In genomic region chr12:12450043-12450451, GRCh38 we compare ENCODE assay signal across 19 cellular contexts.
A peak's percentile ranks its signal among the peaks of the same experiment; 100 is the strongest.
DNase-seq lines count a peak whose midpoint lies in the region; ATAC-seq and TF ChIP-seq lines count a peak whose summit lies in the region.
"Had no signal": no experiment of that assay in that cellular context is flagged by ENCODE, and none has a peak within 500 bp of the region (broad histone marks: within the 10 kb centered on the region; RNA-seq: fewer than 3 reads in every experiment).

No MANE protein-coding gene starts in this region.

- intact Hi-C loops in prostate gland (cut with DNase I) = no loop called here

- peaks cover 4% of the 10 kb centered on the region for H3K4me1 ChIP-seq in prostate gland (replicated peaks)
- H3K4me1 ChIP-seq: HAP-1 had no signal

- H3K36me3 ChIP-seq in prostate gland = no peaks in the 10 kb centered on the region
- H3K36me3 ChIP-seq: cardiac muscle cell, HAP-1 had no signal

- no peak for DNase-seq in LNCaP clone FGC (ENCODE audit: low read depth)
- peak; percentile 28 for DNase-seq in fibroblast of villous mesenchyme (ENCODE audit: low read depth)
- DNase-seq in prostate gland (ENCODE audit: low spot score) = no peak
- no peak for DNase-seq in AG08396 (ENCODE audit: low spot score)
- no peak for DNase-seq in A172 (ENCODE audit: low spot score)
- DNase-seq: activated CD4-positive, alpha-beta T cell treated with anti-CD3 and anti-CD28 coated beads for 48 hours; activated naive CD4-positive, alpha-beta T cell treated with anti-CD3 and anti-CD28 coated beads, Interleukin-2, amount 50 U/mL, for 16 hours; activated T-cell treated with anti-CD3 and anti-CD28 coated beads, Interleukin-2, amount 50 U/mL, for 72 hours; kidney; naive B cell; NCI-H1092 treated with DMSO at 0.1 percent for 48 hours; retina; stimulated activated naive CD8-positive, alpha-beta T cell treated with anti-CD3 and anti-CD28 coated beads, Interleukin-15, Interleukin-2, amounts not matched to agents 100 U/mL and 50 U/mL, for 24 hours had no signal

- no peak for ATAC-seq in GM21447 (IDR thresholded peaks at IDR 0.05; ENCODE audit: unreplicated experiment)
- no peak for ATAC-seq in GM19324 (IDR thresholded peaks at IDR 0.05; ENCODE audit: low FRiP score, unreplicated experiment)
- ATAC-seq: activated T-cell treated with anti-CD3 and anti-CD28 coated beads, Interleukin-2, amount 50 U/mL, for 72 hours; stimulated activated naive CD8-positive, alpha-beta T cell treated with anti-CD3 and anti-CD28 coated beads, Interleukin-15, Interleukin-2, amounts not matched to agents 100 U/mL and 50 U/mL, for 24 hours had no signal

- 59% methylated on average over 2 of the region's 2 CpGs for WGBS in prostate gland

- H3K27ac ChIP-seq in 22Rv1 (peak overlapping the region; percentile 62), prostate gland (peak overlapping the region; percentile 71 to 75)
- H3K27ac ChIP-seq: cardiac muscle cell, SK-N-MC had no signal

- no peaks in the 10 kb centered on the region for H3K9me3 ChIP-seq in prostate gland
- H3K9me3 ChIP-seq: HAP-1 had no signal

- no peaks in the 10 kb centered on the region for H3K27me3 ChIP-seq in prostate gland (replicated peaks; ENCODE audit: insufficient read depth)
- H3K27me3 ChIP-seq: cardiac muscle cell had no signal

- TF ChIP-seq CTCF in 22Rv1 (IDR thresholded peaks at IDR 0.05) (no peak), LNCaP clone FGC (IDR thresholded peaks at IDR 0.05; ENCODE audit: control insufficient read depth, extremely low read depth, insufficient read depth) (no peak), fibroblast of villous mesenchyme (IDR thresholded peaks at IDR 0.05; ENCODE audit: insufficient read depth, low read depth, low read length) (no peak), prostate gland (IDR thresholded peaks at IDR 0.05) (no peak)

- no peak for TF ChIP-seq POLR2A in prostate gland (IDR thresholded peaks at IDR 0.05)

- H3K4me3 ChIP-seq in LNCaP clone FGC (ENCODE audit: low read depth, low read length) (peak overlapping the region; percentile 22; the same call in 1 of the 2 replicates), fibroblast of villous mesenchyme (ENCODE audit: low read depth, low read length) (no peak overlapping the region), prostate gland (no peak overlapping the region)
- H3K4me3 ChIP-seq: cardiac muscle cell, HAP-1, SK-N-MC had no signal
